ENCODE assay signal across 36 cellular contexts in the genomic region with DNA sequence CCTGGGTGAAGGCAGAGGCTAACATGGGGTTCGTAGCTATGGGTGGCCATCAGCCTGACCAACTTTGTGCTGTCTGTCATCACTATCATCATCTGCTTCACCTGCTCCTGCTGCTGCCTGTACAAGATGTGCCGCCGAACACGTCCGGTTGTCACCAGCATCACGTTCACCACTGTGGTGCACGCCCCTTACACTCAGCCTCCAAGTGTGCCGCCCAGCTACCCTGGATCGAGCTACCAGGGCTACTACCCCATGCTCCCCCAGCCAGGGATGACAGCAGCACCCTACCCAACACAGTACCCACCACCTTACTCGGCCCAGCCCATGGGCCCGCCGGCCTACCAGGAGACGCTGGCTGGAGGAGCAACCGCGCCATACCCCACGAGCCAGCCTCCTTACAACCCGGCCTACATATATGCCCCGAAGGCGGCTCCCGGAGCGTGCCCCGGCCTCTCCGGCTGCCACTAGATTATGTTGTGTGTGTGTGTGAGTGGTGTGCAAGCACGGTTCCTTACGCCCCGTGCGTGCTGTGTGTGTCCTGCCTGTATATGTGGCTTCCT.
"Had no signal": no experiment of that assay in that cellular context is flagged by ENCODE, and none has a peak within 500 bp of the region (broad histone marks: within the 10 kb centered on the region; RNA-seq: fewer than 3 reads in every experiment).

No MANE protein-coding gene starts in this region.

- H3K27ac ChIP-seq: body of pancreas, cardiac muscle cell, coronary artery, dorsolateral prefrontal cortex, esophagus muscularis mucosa, foreskin keratinocyte, gastrocnemius medialis, heart left ventricle had no signal

- H3K36me3 Mint-ChIP-seq: activated CD4-positive, alpha-beta memory T cell treated with anti-CD3 and anti-CD28 coated beads for 36 hours; activated CD8-positive, alpha-beta memory T cell treated with anti-CD3 and anti-CD28 coated beads, Interleukin-2, amount 10 ng/mL, durations not matched to agents 7 days and 5 days had no signal

- H3K4me3 ChIP-seq: body of pancreas, cardiac muscle cell, coronary artery, dorsolateral prefrontal cortex, esophagus muscularis mucosa, gastrocnemius medialis, heart left ventricle had no signal

- DNase-seq: activated CD4-positive, alpha-beta memory T cell treated with anti-CD3 and anti-CD28 coated beads for 36 hours; activated CD4-positive, alpha-beta T cell treated with anti-CD3 and anti-CD28 coated beads for 36 hours; activated CD4-positive, alpha-beta T cell treated with anti-CD3 and anti-CD28 coated beads, Interleukin-2, amount 10 ng/mL, durations not matched to agents 24 days and 14 days; activated CD4-positive, CD25-positive, alpha-beta regulatory T cell; activated CD4-positive, CD25-positive, alpha-beta regulatory T cell treated with anti-CD3 and anti-CD28 coated beads, Interleukin-2, amount 50 U/mL, for 72 hours; activated CD8-positive, alpha-beta memory T cell treated with anti-CD3 and anti-CD28 coated beads, Interleukin-2, amount 10 ng/mL, durations not matched to agents 7 days and 5 days; activated CD8-positive, alpha-beta memory T cell treated with anti-CD3 and anti-CD28 coated beads, Interleukin-2, amount 50 U/mL, for 4 hours; activated CD8-positive, alpha-beta T cell treated with anti-CD3 and anti-CD28 coated beads, Interleukin-2, amount 10 ng/mL, durations not matched to agents 7 days and 5 days; activated effector memory CD4-positive, alpha-beta T cell treated with anti-CD3 and anti-CD28 coated beads, Interleukin-2, amount 50 U/mL, for 16 hours; activated naive CD4-positive, alpha-beta T cell treated with anti-CD3 and anti-CD28 coated beads, Interleukin-2, amount 50 U/mL, for 16 hours; activated naive CD4-positive, alpha-beta T cell treated with Interleukin-2 at 50 U/mL for 16 hours; activated T-cell treated with anti-CD3 and anti-CD28 coated beads, Interleukin-2, amount 50 U/mL, for 1 hour; activated T-cell treated with anti-CD3 and anti-CD28 coated beads, Interleukin-2, amount 50 U/mL, for 48 hours; amniotic stem cell; anterior cingulate cortex; body of pancreas; central memory CD4-positive, alpha-beta T cell; cerebellar nuclear complex; effector memory CD4-positive, alpha-beta T cell; endodermal cell; foreskin keratinocyte; gastrocnemius medialis; glutamatergic neuron; heart left ventricle; T-helper 1 cell; T-helper 17 cell; T1000 had no signal

- H3K27me3 ChIP-seq: body of pancreas, cardiac muscle cell, esophagus muscularis mucosa, foreskin keratinocyte, gastrocnemius medialis, heart left ventricle had no signal

- H3K27me3 Mint-ChIP-seq: activated CD4-positive, alpha-beta memory T cell treated with anti-CD3 and anti-CD28 coated beads for 36 hours; activated CD4-positive, alpha-beta T cell treated with anti-CD3 and anti-CD28 coated beads for 36 hours; activated CD4-positive, alpha-beta T cell treated with anti-CD3 and anti-CD28 coated beads, Interleukin-2, amount 10 ng/mL, durations not matched to agents 24 days and 14 days; activated CD8-positive, alpha-beta memory T cell treated with anti-CD3 and anti-CD28 coated beads, Interleukin-2, amount 10 ng/mL, durations not matched to agents 7 days and 5 days; activated naive CD8-positive, alpha-beta T cell; dendritic cell treated with granulocyte-macrophage colony-stimulating factor and Interleukin-4, amounts not matched to agents 40 ng/mL and 50 ng/mL, for 4 days; T-helper 17 cell had no signal

- H3K9me3 ChIP-seq: body of pancreas, esophagus muscularis mucosa, gastrocnemius medialis had no signal

- H3K4me1 ChIP-seq: body of pancreas, esophagus muscularis mucosa, foreskin keratinocyte, gastrocnemius medialis, heart left ventricle had no signal

- H3K27ac Mint-ChIP-seq: activated CD4-positive, alpha-beta memory T cell treated with anti-CD3 and anti-CD28 coated beads for 36 hours; activated CD4-positive, alpha-beta T cell treated with anti-CD3 and anti-CD28 coated beads for 36 hours; activated CD4-positive, alpha-beta T cell treated with anti-CD3 and anti-CD28 coated beads, Interleukin-2, amount 10 ng/mL, durations not matched to agents 24 days and 14 days; activated CD8-positive, alpha-beta memory T cell treated with anti-CD3 and anti-CD28 coated beads, Interleukin-2, amount 10 ng/mL, durations not matched to agents 7 days and 5 days; activated CD8-positive, alpha-beta T cell treated with anti-CD3 and anti-CD28 coated beads, Interleukin-2, amount 10 ng/mL, durations not matched to agents 7 days and 5 days; activated naive CD8-positive, alpha-beta T cell; activated T-helper 1 cell treated with anti-CD3 and anti-CD28 coated beads, Interleukin-12 subunit alpha, Interleukin-12 subunit beta, Interleukin-2, Interleukin-4 antibody, amounts not matched to agents 30 ng/mL and 10 ng/mL and 1 ng/mL, durations not matched to agents 14 hours and 24 hours and 36 hours; activated T-helper 2 cell treated with anti-CD3 and anti-CD28 coated beads, Interferon-gamma antibody, Interleukin-2, Interleukin-4, amounts not matched to agents 10 μg/mL and 5 μg/mL and 100 μg/mL, durations not matched to agents 14 hours and 24 hours and 36 hours; dendritic cell treated with granulocyte-macrophage colony-stimulating factor and Interleukin-4, amounts not matched to agents 40 ng/mL and 50 ng/mL, for 4 days; endodermal cell; T-helper 17 cell; T-helper 2 cell treated with Interferon-gamma antibody and Interleukin-4, amounts not matched to agents 5 μg/mL and 100 μg/mL, for 36 hours had no signal

- H3K36me3 ChIP-seq: cardiac muscle cell, gastrocnemius medialis, heart left ventricle had no signal

- H3K4me3 Mint-ChIP-seq: activated CD4-positive, alpha-beta memory T cell treated with anti-CD3 and anti-CD28 coated beads for 36 hours; activated CD4-positive, alpha-beta T cell treated with anti-CD3 and anti-CD28 coated beads for 36 hours; activated CD4-positive, alpha-beta T cell treated with anti-CD3 and anti-CD28 coated beads, Interleukin-2, amount 10 ng/mL, durations not matched to agents 24 days and 14 days; activated CD8-positive, alpha-beta memory T cell treated with anti-CD3 and anti-CD28 coated beads, Interleukin-2, amount 10 ng/mL, durations not matched to agents 7 days and 5 days; activated CD8-positive, alpha-beta T cell treated with anti-CD3 and anti-CD28 coated beads, Interleukin-2, amount 10 ng/mL, durations not matched to agents 7 days and 5 days; activated naive CD8-positive, alpha-beta T cell; activated T-helper 1 cell treated with anti-CD3 and anti-CD28 coated beads, Interleukin-12 subunit alpha, Interleukin-12 subunit beta, Interleukin-2, Interleukin-4 antibody, amounts not matched to agents 30 ng/mL and 10 ng/mL and 1 ng/mL, durations not matched to agents 14 hours and 24 hours and 36 hours; dendritic cell treated with granulocyte-macrophage colony-stimulating factor and Interleukin-4, amounts not matched to agents 40 ng/mL and 50 ng/mL, for 4 days; endodermal cell; T-helper 17 cell; T-helper 2 cell treated with Interferon-gamma antibody and Interleukin-4, amounts not matched to agents 5 μg/mL and 100 μg/mL, for 36 hours had no signal

- ATAC-seq: activated CD4-positive, alpha-beta T cell treated with anti-CD3 and anti-CD28 coated beads for 36 hours; activated CD8-positive, alpha-beta memory T cell treated with anti-CD3 and anti-CD28 coated beads, Interleukin-2, amount 10 ng/mL, durations not matched to agents 7 days and 5 days; activated CD8-positive, alpha-beta T cell treated with anti-CD3 and anti-CD28 coated beads, Interleukin-2, amount 10 ng/mL, durations not matched to agents 7 days and 5 days; body of pancreas; foreskin keratinocyte; gastrocnemius medialis; heart left ventricle; T-helper 17 cell had no signal
